21 cellular contexts compared by ENCODE assay signal in the genomic region with DNA sequence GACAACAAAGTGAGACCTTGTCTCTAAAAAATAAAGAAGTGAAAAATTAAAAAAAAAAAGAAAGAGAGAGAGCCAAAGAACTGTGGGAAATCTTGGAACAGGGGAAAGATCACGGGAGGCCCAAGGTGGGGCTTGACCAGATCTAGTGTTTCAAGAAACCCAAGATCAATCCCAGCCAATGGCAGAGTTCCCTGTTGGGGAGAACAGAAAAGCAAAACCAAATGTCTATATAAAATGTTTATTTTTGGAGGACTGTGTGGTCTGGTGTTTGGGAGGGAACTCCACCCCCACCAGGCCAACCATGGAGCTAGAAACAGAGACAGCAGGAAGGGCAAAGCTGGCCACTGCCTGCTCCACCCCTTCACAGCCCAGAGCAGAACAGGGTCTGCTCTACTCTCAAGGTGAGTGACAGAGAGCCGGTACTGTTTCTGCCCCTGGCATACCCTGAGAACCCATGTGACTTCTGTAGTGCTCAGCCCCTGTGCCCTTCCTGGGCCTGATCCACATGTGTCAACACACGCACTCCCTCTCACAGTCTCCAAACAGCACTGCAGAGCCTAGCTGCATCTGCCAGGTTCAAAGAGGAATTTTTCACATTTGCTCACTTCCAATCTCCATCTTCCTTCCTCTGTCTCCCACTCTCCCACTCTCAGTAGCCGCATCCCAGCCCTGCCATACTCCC. TPM values are rescaled to one million over a fixed set of nuclear protein-coding genes. Genes with fewer than 3 reads are reported as not detected.
A peak's percentile ranks its signal among the peaks of the same experiment; 100 is the strongest.
DNase-seq lines count a peak whose midpoint lies in the region; ATAC-seq, FAIRE-seq and TF ChIP-seq lines count a peak whose summit lies in the region.
"Had no signal": no experiment of that assay in that cellular context is flagged by ENCODE, and none has a peak within 500 bp of the region (broad histone marks: within the 10 kb centered on the region; RNA-seq: fewer than 3 reads in every experiment).

No MANE protein-coding gene starts in this region.

- H2AK5ac ChIP-seq in H9 (ENCODE audit: insufficient read length, low read length) = no peak overlapping the region

- no peaks in the 10 kb centered on the region for H3K79me2 ChIP-seq in H9 (ENCODE audit: insufficient read depth, low read length)

- H4K20me1 ChIP-seq in BLaER1 (peaks cover 9% of the 10 kb centered on the region), H9 (ENCODE audit: control insufficient read depth, insufficient read depth, insufficient read length) (peaks cover 6% of the 10 kb centered on the region)

- WGBS in right lobe of liver (ENCODE audit: insufficient coverage, low coverage, low lambda C conversion rate, missing lambda C conversion rate) = 39% methylated on average over 2 of the region's 4 CpGs
- WGBS in H9 (ENCODE audit: extremely low coverage, insufficient read length, low lambda C conversion rate) = no CpG with 5 or more reads among the region's 4 CpGs

- no peak overlapping the region for H3K14ac ChIP-seq in H9 (ENCODE audit: insufficient read depth, low read length)

- H3K9me3 Mint-ChIP-seq in HFFc6 (no peaks in the 10 kb centered on the region), H9 (no peaks in the 10 kb centered on the region)
- H3K9me3 Mint-ChIP-seq: T-cell had no signal

- H3K27me3 ChIP-seq in BLaER1 (peaks cover 15% of the 10 kb centered on the region), right lobe of liver (no peaks in the 10 kb centered on the region), HAP-1 (ENCODE audit: low read depth) (no peaks in the 10 kb centered on the region), H9 (ENCODE audit: insufficient read depth, low read length) (no peaks in the 10 kb centered on the region)

- H3K4me1 ChIP-seq in BLaER1 = peaks cover 65% of the 10 kb centered on the region
- peaks cover 3 to 41% (median 16%) of the 10 kb centered on the region in 4 donors for H3K4me1 ChIP-seq in right lobe of liver
- H3K4me1 ChIP-seq in HAP-1 = peaks cover 12% of the 10 kb centered on the region
- H3K4me1 ChIP-seq in H9 (ENCODE audit: insufficient read depth, low read length) = peaks cover 3% of the 10 kb centered on the region; the same call in 1 of the 2 replicates

- TF ChIP-seq POLR2A in right lobe of liver (IDR thresholded peaks at IDR 0.05) = peak; percentile 40
- TF ChIP-seq POLR2A in H54 (IDR thresholded peaks at IDR 0.05; ENCODE audit: low read depth, low read length) = no peak

- peaks cover 24% of the 10 kb centered on the region for H3K23me2 ChIP-seq in H9 (ENCODE audit: insufficient read length, low read depth, low read length, poor library complexity, severe bottlenecking)

- in situ Hi-C loops in HAP-1 (cut with MboI; ENCODE audit: low sequenced_read_pairs) = no loop called here

- no peak overlapping the region for H4K5ac ChIP-seq in H9 (ENCODE audit: insufficient read length, low read depth, low read length)

- H2BK15ac ChIP-seq in H9 (ENCODE audit: low read depth, low read length) = no peak overlapping the region

- H3K9me3 ChIP-seq in BLaER1 (no peaks in the 10 kb centered on the region), right lobe of liver (no peaks in the 10 kb centered on the region), HAP-1 (no peaks in the 10 kb centered on the region), H9 (ENCODE audit: control insufficient read depth, low read depth, low read length) (no peaks in the 10 kb centered on the region)
- H3K9me3 ChIP-seq: heart left ventricle, thoracic aorta had no signal

- H2BK5ac ChIP-seq in H9 (ENCODE audit: insufficient read length, low read length) = no peak overlapping the region

- intact Hi-C loops in right lobe of liver (cut with DNase I) = no loop called here

- peak; percentile 8 to 59 (median 42) for ATAC-seq in right lobe of liver
- ATAC-seq: activated CD4-positive, CD25-positive, alpha-beta regulatory T cell treated with anti-CD3 and anti-CD28 coated beads, Interleukin-2, amount 50 U/mL, for 24 hours; T-cell had no signal

- no peak overlapping the region for H3K27ac ChIP-seq in BLaER1
- H3K27ac ChIP-seq in right lobe of liver = peak overlapping the region in 1 of 3 donors; percentile 35
- no peak overlapping the region for H3K27ac ChIP-seq in H9 (ENCODE audit: insufficient read length, low read depth, low read length)
- H3K27ac ChIP-seq: C4-2B, thoracic aorta had no signal

- H4K8ac ChIP-seq in H9 (replicated peaks; ENCODE audit: insufficient read length, low read depth, low read length) = no peak overlapping the region

- H3K27ac Mint-ChIP-seq in HFFc6 (peak overlapping the region; percentile 0; the same call in 1 of the 2 replicates), H9 (no peak overlapping the region; a peak in 1 of 7 replicates)
- H3K27ac Mint-ChIP-seq: T-cell had no signal

- DNase-seq in HFFc6 (no peak), dedifferentiated amniotic fluid mesenchymal stem cell (ENCODE audit: extremely low spot score) (peak; percentile 68), right lobe of liver (peak in 1 of 3 donors; percentile 73), HAP-1 (ENCODE audit: low spot score in 2 of 2) (no peak), H9 (no peak), H54 (ENCODE audit: insufficient read length, low spot score) (no peak)
- no peak for DNase-seq in activated effector memory CD4-positive, alpha-beta T cell treated with Interleukin-2 at 50 U/mL for 16 hours
- DNase-seq: aorta; cortex of kidney; DMS79 treated with DMSO at 0.1 percent for 48 hours; Kasumi-1; kidney; NCI-H1417; stimulated activated CD4-positive, alpha-beta T cell treated with anti-CD3 and anti-CD28 coated beads, Interleukin-4, amount 100 ng/mL, for 24 hours; T-cell had no signal

- no peak overlapping the region for H2BK12ac ChIP-seq in H9 (ENCODE audit: insufficient read length, low read depth, low read length)

- peaks cover 55% of the 10 kb centered on the region for H3K4me1 Mint-ChIP-seq in HFFc6 (ENCODE audit: low read depth)
- H3K4me1 Mint-ChIP-seq in H9 = peaks cover 19 to 23% of the 10 kb centered on the region in 2 experiments

- FAIRE-seq in H54 (lab: Jason Lieb, UNC) = no peak
- FAIRE-seq: kidney had no signal

- no peak overlapping the region for H3K56ac ChIP-seq in H9 (ENCODE audit: insufficient read length, low read depth, low read length)

- H3K4me3 ChIP-seq in BLaER1 (no peak overlapping the region), right lobe of liver (no peak overlapping the region), HAP-1 (no peak overlapping the region)
- H3K4me3 ChIP-seq: heart left ventricle, thoracic aorta had no signal

- no peak overlapping the region for H3K4ac ChIP-seq in H9 (ENCODE audit: low read depth, low read length)

- H4K91ac ChIP-seq in H9 (ENCODE audit: insufficient read length, low read depth, low read length) = no peak overlapping the region

- no peak overlapping the region for H3K23ac ChIP-seq in H9 (ENCODE audit: insufficient read length, low read depth, low read length)

- no peak overlapping the region for H2BK20ac ChIP-seq in H9 (ENCODE audit: low read depth, low read length, poor library complexity, severe bottlenecking)

- peaks cover 14% of the 10 kb centered on the region; the same call in 1 of the 2 replicates for H3K36me3 Mint-ChIP-seq in HFFc6 (ENCODE audit: low read depth)
- peaks cover 7 to 18% (median 16%) of the 10 kb centered on the region in 3 experiments; a peak in 6 of 7 replicates for H3K36me3 Mint-ChIP-seq in H9 (ENCODE audit: insufficient read depth in 1 of 3, low read depth in 3 of 3)

- H3K4me3 Mint-ChIP-seq in HFFc6 (no peak overlapping the region), H9 (no peak overlapping the region; a peak in 1 of 5 replicates)
- H3K4me3 Mint-ChIP-seq: T-cell had no signal

- H3K36me3 ChIP-seq in BLaER1 = peaks cover 32% of the 10 kb centered on the region; the same call in 1 of the 2 replicates
- peaks cover 0 to 43% (median 17%) of the 10 kb centered on the region in 4 donors for H3K36me3 ChIP-seq in right lobe of liver
- peaks cover 14% of the 10 kb centered on the region; the same call in 1 of the 2 replicates for H3K36me3 ChIP-seq in HAP-1 (replicated peaks)

- H3K27me3 Mint-ChIP-seq in HFFc6 (ENCODE audit: insufficient read depth) (peaks cover 8% of the 10 kb centered on the region), H9 (ENCODE audit: low read depth) (peaks cover 4% of the 10 kb centered on the region)

- H3K4me2 ChIP-seq in BLaER1 = peak overlapping the region; percentile 43
- H3K4me2 ChIP-seq in H9 (ENCODE audit: insufficient read depth, insufficient read length, low read length) = no peak overlapping the region

- H3T11ph ChIP-seq in H9 (ENCODE audit: low read length) = no peak overlapping the region

- no peak overlapping the region for H3K18ac ChIP-seq in H9 (ENCODE audit: insufficient read length, low read depth, low read length)

- peak overlapping the region; percentile 49 for H3K9ac ChIP-seq in BLaER1
- no peak overlapping the region for H3K9ac ChIP-seq in H9 (ENCODE audit: extremely low read depth, insufficient read length, low read length)

- no peak overlapping the region for H2BK120ac ChIP-seq in H9 (ENCODE audit: low read depth, low read length, poor library complexity, severe bottlenecking)

- TF ChIP-seq CTCF in HFFc6 (IDR thresholded peaks at IDR 0.05) = no peak
- no peak for TF ChIP-seq CTCF in right lobe of liver (IDR thresholded peaks at IDR 0.05)
- TF ChIP-seq CTCF in H9 (conservative IDR thresholded peaks at IDR 0.05) = no peak

- H3K79me1 ChIP-seq in H9 (ENCODE audit: insufficient read depth, low read depth, low read length, poor library complexity, severe bottlenecking) = no peaks in the 10 kb centered on the region

- H2AFZ ChIP-seq in H9 (ENCODE audit: low read length) = no peak overlapping the region

RNA-seq across cellular contexts. Expression of a gene that starts 3.7 kb away (rescaled TPM):
- total RNA-seq in HFFc6 (2021; fragmentation: NEBNext Ultra II Directional; extraction: Animal tissue kit (Norgen Biotek cat#: 25700)) = 10 to 100 TPM; 27.8 to 32.7 (median 29.2) TPM
- total RNA-seq in right lobe of liver = 10 to 100 TPM in 4 of 6 experiments, 1 to 10 TPM in 2; 6.7 to 23.6 (median 10.9) TPM
- 18.6 and 21.1 TPM in 2 replicates for total RNA-seq in H9 (2021)

RNA-seq across cellular contexts. Expression of a gene that starts 6.7 kb away (rescaled TPM):
- 1 to 10 TPM in 3 of 6 experiments, under 1 TPM in 3; 0.63 to 1.1 (median 0.91) TPM for total RNA-seq in HFFc6 (2021; fragmentation: NEBNext Ultra II Directional; extraction: Animal tissue kit (Norgen Biotek cat#: 25700))
- 10 to 100 TPM; 12.1 to 56.2 (median 45.6) TPM for total RNA-seq in right lobe of liver
- total RNA-seq in H9 (2021) = 3.7 and 4.1 TPM in 2 replicates

RNA-seq across cellular contexts. Expression of a gene that starts 55.4 kb away (rescaled TPM):
- 100 to 1,000 TPM in 1 of 6 experiments, 10 to 100 TPM in 5; 86.6 to 101 (median 94.5) TPM for total RNA-seq in HFFc6 (2021; fragmentation: NEBNext Ultra II Directional; extraction: Animal tissue kit (Norgen Biotek cat#: 25700))
- 10 to 100 TPM; 24.2 to 30.6 (median 29.4) TPM for total RNA-seq in right lobe of liver
- total RNA-seq in H9 (2021) = 128 TPM in 2 replicates

RNA-seq across cellular contexts. Expression of a gene that starts 57.4 kb away (rescaled TPM):
- total RNA-seq in HFFc6 (2021; fragmentation: NEBNext Ultra II Directional; extraction: Animal tissue kit (Norgen Biotek cat#: 25700)) = under 1 TPM in 1 of 6 experiments, not detected in 5; 0.43 TPM
- total RNA-seq in right lobe of liver (not detected), H9 (2021) (1.7 and 2.0 TPM in 2 replicates)
- total RNA-seq: aorta, heart left ventricle, kidney, omental fat pad, T-cell, thoracic aorta had no signal

RNA-seq across cellular contexts. Expression of a gene that starts 59.4 kb away (rescaled TPM):
- total RNA-seq in HFFc6 (2021; fragmentation: NEBNext Ultra II Directional; extraction: Animal tissue kit (Norgen Biotek cat#: 25700)) = 100 to 1,000 TPM in 5 of 6 experiments, 10 to 100 TPM in 1; 96.6 to 123 (median 113) TPM
- total RNA-seq in right lobe of liver (10 to 100 TPM in 2 of 6 experiments, 1 to 10 TPM in 4; 5.9 to 24.2 (median 9.9) TPM), H9 (2021) (105 and 109 TPM in 2 replicates)
